In genomic region chr3:71006810-71007785, GRCh38 we compare ENCODE assay signal across 8 cellular contexts.
DNase-seq lines count a peak whose midpoint lies in the region; ATAC-seq and TF ChIP-seq lines count a peak whose summit lies in the region.

No MANE protein-coding gene starts in this region.

- no peaks in the 10 kb centered on the region for H3K36me3 Mint-ChIP-seq in nephron (ENCODE audit: low read depth)

- no peaks in the 10 kb centered on the region for H3K27me3 Mint-ChIP-seq in nephron (ENCODE audit: low read depth)

- no peaks in the 10 kb centered on the region for H3K9me3 Mint-ChIP-seq in nephron

- no peak for DNase-seq in DND-41
- DNase-seq in RPMI7951 (ENCODE audit: low read depth): peak; percentile 26
- DNase-seq in HuH-7 (ENCODE audit: low spot score): no peak

- H3K27me3 ChIP-seq in DND-41 (ENCODE audit: insufficient read depth, low read length, poor library complexity): no peaks in the 10 kb centered on the region

- peak overlapping the region; percentile 59 to 86 (median 85) for H3K27ac Mint-ChIP-seq in nephron

- H2AFZ ChIP-seq in DND-41 (ENCODE audit: low read depth, low read length): no peak overlapping the region

- H3K4me2 ChIP-seq in DND-41 (ENCODE audit: insufficient read depth, low read length): no peak overlapping the region

- no peaks in the 10 kb centered on the region for H3K9me3 ChIP-seq in DND-41 (ENCODE audit: insufficient read depth, low read length, severe bottlenecking)

- peaks cover 33% of the 10 kb centered on the region for H3K4me1 ChIP-seq in DND-41 (ENCODE audit: insufficient read depth, low read length)

- ATAC-seq in DND-41 (ENCODE audit: insufficient read depth, low read depth): peak; percentile 51; the same call in 1 of the 3 replicates
- ATAC-seq in HG02678 (IDR thresholded peaks at IDR 0.05; ENCODE audit: unreplicated experiment): peak; percentile 30
- peak; percentile 78 for ATAC-seq in esophagus mucosa
- ATAC-seq in GM19452 (IDR thresholded peaks at IDR 0.05; ENCODE audit: unreplicated experiment): no peak
- no peak for ATAC-seq in GM19467 (IDR thresholded peaks at IDR 0.05; ENCODE audit: unreplicated experiment)

- peaks cover 19% of the 10 kb centered on the region for H3K36me3 ChIP-seq in DND-41 (ENCODE audit: insufficient read depth, low read length)

- H4K20me1 ChIP-seq in DND-41 (ENCODE audit: insufficient read depth, low read length): peaks cover 18% of the 10 kb centered on the region; the same call in 1 of the 2 replicates

- H3K79me2 ChIP-seq in DND-41 (ENCODE audit: insufficient read depth, low read length): peaks cover 69% of the 10 kb centered on the region

- peaks cover 44% of the 10 kb centered on the region for H3K4me1 Mint-ChIP-seq in nephron

- TF ChIP-seq CTCF in DND-41 (IDR thresholded peaks at IDR 0.05; ENCODE audit: borderline replicate concordance, extremely low read depth, low read length, poor library complexity, severe bottlenecking) (peak; percentile 50), nephron (IDR thresholded peaks at IDR 0.05; ENCODE audit: unreplicated experiment in 3 of 3) (peak; percentile 33 to 63 (median 43))

- no peak overlapping the region for H3K4me3 Mint-ChIP-seq in nephron

- H3K4me3 ChIP-seq in DND-41 (ENCODE audit: low read depth in 1 of 2, low read length in 2 of 2): no peak overlapping the region

- H3K27ac ChIP-seq in DND-41 (ENCODE audit: low read length): peak overlapping the region; percentile 43; the same call in 1 of the 2 replicates

- no peak overlapping the region for H3K9ac ChIP-seq in DND-41 (ENCODE audit: low read depth, low read length)

Comparison
In these comparisons a context has a peak if more than half of its experiments do, and no peak if none do; other contexts are left out.
1. ATAC-seq: peak in DND-41 (single experiment), HG02678 (single experiment) and esophagus mucosa (single experiment); none in GM19452 (single experiment) and GM19467 (single experiment).